ENCODE assay signal across 11 cellular contexts in genomic region chr10:4250497-4250887, GRCh38.
A peak's percentile ranks its signal among the peaks of the same experiment; 100 is the strongest.
DNase-seq lines count a peak whose midpoint lies in the region; ATAC-seq, FAIRE-seq and TF ChIP-seq lines count a peak whose summit lies in the region.
"Had no signal": no experiment of that assay in that cellular context is flagged by ENCODE, and none has a peak within 500 bp of the region (broad histone marks: within the 10 kb centered on the region; RNA-seq: fewer than 3 reads in every experiment).

No MANE protein-coding gene starts in this region.

- ATAC-seq in GM18505 (IDR thresholded peaks at IDR 0.05; ENCODE audit: unreplicated experiment), result peak; percentile 87
- peak; percentile 84 for ATAC-seq in GM19467 (IDR thresholded peaks at IDR 0.05; ENCODE audit: unreplicated experiment)
- ATAC-seq in HG02981 (IDR thresholded peaks at IDR 0.05; ENCODE audit: unreplicated experiment), result peak; percentile 66
- no peak for ATAC-seq in PC-3

- POLR2A ChIA-PET in PC-3 (lab: Charles Lee; ENCODE audit: unreplicated experiment), result no interaction called here

- H3K36me3 ChIP-seq in PC-3 (ENCODE audit: low read depth, low read length), result no peaks in the 10 kb centered on the region
- no peaks in the 10 kb centered on the region for H3K36me3 ChIP-seq in kidney (ENCODE audit: control insufficient read depth in 1 of 2, insufficient read depth in 2 of 2, low read length in 2 of 2)
- H3K36me3 ChIP-seq: HAP-1 had no signal

- no peaks in the 10 kb centered on the region for H4K20me1 ChIP-seq in PC-3 (ENCODE audit: low read length)

- H3K4me2 ChIP-seq in PC-3 (ENCODE audit: low read length), result no peak overlapping the region

- H2AFZ ChIP-seq in PC-3 (ENCODE audit: low read length), result no peak overlapping the region

- H3K27me3 ChIP-seq in PC-3 (ENCODE audit: low read length), result no peaks in the 10 kb centered on the region

- H3K9me2 ChIP-seq in PC-3 (replicated peaks; ENCODE audit: low read length), result no peaks in the 10 kb centered on the region

- DNase-seq in PC-3 (no peak), SW480 (ENCODE audit: low spot score) (no peak), hepatic stellate cell (ENCODE audit: low spot score) (no peak), GM20000 (ENCODE audit: low spot score) (no peak), kidney (no peak)
- DNase-seq: midbrain, NCI-H2081 treated with DMSO at 0.1 percent for 48 hours had no signal

- H3K9me3 ChIP-seq in PC-3 (ENCODE audit: low read length) (no peaks in the 10 kb centered on the region), kidney (ENCODE audit: control insufficient read depth in 1 of 2, low read length in 2 of 2) (no peaks in the 10 kb centered on the region)
- H3K9me3 ChIP-seq: HAP-1 had no signal

- CTCF ChIA-PET in PC-3 (lab: Charles Lee), result no interaction called here

- H3K79me2 ChIP-seq in PC-3 (ENCODE audit: low read length), result no peaks in the 10 kb centered on the region

- H3K27ac ChIP-seq in PC-3 (ENCODE audit: low read length), result peak overlapping the region; percentile 71
- H3K27ac ChIP-seq in kidney (ENCODE audit: low read depth in 2 of 2, low read length in 2 of 2), result no peak overlapping the region

- H3K9ac ChIP-seq in PC-3 (ENCODE audit: low read length), result no peak overlapping the region
- no peak overlapping the region for H3K9ac ChIP-seq in kidney (ENCODE audit: low read length in 2 of 2)

- no peak for FAIRE-seq in kidney (lab: Jason Lieb, UNC)

- H3K4me3 ChIP-seq in PC-3 (ENCODE audit: low read length) (no peak overlapping the region), kidney (ENCODE audit: low read length in 2 of 2) (no peak overlapping the region)
- H3K4me3 ChIP-seq: HAP-1 had no signal

- no peak for TF ChIP-seq POLR2A in GM18505 (IDR thresholded peaks at IDR 0.05; ENCODE audit: borderline replicate concordance, extremely low read depth, insufficient read depth, insufficient read length)

- BruUV-seq in PC-3 (replicated peaks; lab: Mats Ljungman, UMichigan), result no TSS peak

- H3K4me1 ChIP-seq in PC-3 (ENCODE audit: insufficient read depth, low read length), result peaks cover 25% of the 10 kb centered on the region
- no peaks in the 10 kb centered on the region for H3K4me1 ChIP-seq in kidney (ENCODE audit: control insufficient read depth in 1 of 2, insufficient read depth in 1 of 2, low read depth in 1 of 2, low read length in 2 of 2)
- H3K4me1 ChIP-seq: HAP-1 had no signal

- TF ChIP-seq CTCF in PC-3 (conservative IDR thresholded peaks at IDR 0.05; ENCODE audit: low read depth, low read length), result no peak
- TF ChIP-seq CTCF in GM20000 (IDR thresholded peaks at IDR 0.05; ENCODE audit: extremely low read depth, missing control alignments), result no peak
- no peak for TF ChIP-seq CTCF in kidney (IDR thresholded peaks at IDR 0.05; ENCODE audit: borderline replicate concordance, extremely low read depth, insufficient read depth)

- intact Hi-C loops in PC-3 (cut with micrococcal nuclease), result no loop called here
- intact Hi-C loops in kidney (cut with DNase I), result no loop called here

- H3F3A ChIP-seq in PC-3 (ENCODE audit: low read length, unreplicated experiment), result no peaks in the 10 kb centered on the region
